Comparison of ENCODE assay signal across 8 cellular contexts in genomic region chr21:25562660-25563059, GRCh38. TPM values are rescaled to one million over a fixed set of nuclear protein-coding genes. Genes with fewer than 3 reads are reported as not detected.
DNase-seq lines count a peak whose midpoint lies in the region; ATAC-seq lines count a peak whose summit lies in the region.

No MANE protein-coding gene starts in this region.

- H3K4me3 ChIP-seq in iPS-18a (ENCODE audit: low read length), result peak overlapping the region; percentile 50
- peak overlapping the region; percentile 53 to 77 (median 72) for H3K4me3 ChIP-seq in subcutaneous abdominal adipose tissue (ENCODE audit: low read depth in 1 of 5, low read length in 5 of 5)

- H3K27ac ChIP-seq in iPS-18a (ENCODE audit: low read length) (no peak overlapping the region), subcutaneous abdominal adipose tissue (ENCODE audit: low read depth, low read length) (no peak overlapping the region)

- peaks cover 62% of the 10 kb centered on the region for H3K36me3 Mint-ChIP-seq in activated CD4-positive, alpha-beta T cell treated with anti-CD3 and anti-CD28 coated beads, Interleukin-2, amount 10 ng/mL, durations not matched to agents 24 days and 14 days (ENCODE audit: low read depth)
- H3K36me3 Mint-ChIP-seq in activated T-helper 17 cell treated with anti-CD3 and anti-CD28 coated beads, Interleukin-2, amount 50 U/mL, for 72 hours (ENCODE audit: low read depth), result peaks cover 79% of the 10 kb centered on the region

- H3K4me3 Mint-ChIP-seq in activated CD4-positive, alpha-beta T cell treated with anti-CD3 and anti-CD28 coated beads, Interleukin-2, amount 10 ng/mL, durations not matched to agents 24 days and 14 days, result peak overlapping the region; percentile 90
- H3K4me3 Mint-ChIP-seq in activated T-helper 17 cell treated with anti-CD3 and anti-CD28 coated beads, Interleukin-2, amount 50 U/mL, for 72 hours, result peak overlapping the region; percentile 88

- ATAC-seq in activated T-helper 17 cell treated with anti-CD3 and anti-CD28 coated beads, Interleukin-2, amount 50 U/mL, for 72 hours (replicated peaks), result no peak

- peaks cover 8% of the 10 kb centered on the region for H3K9me3 Mint-ChIP-seq in activated CD4-positive, alpha-beta T cell treated with anti-CD3 and anti-CD28 coated beads, Interleukin-2, amount 10 ng/mL, durations not matched to agents 24 days and 14 days
- peaks cover 3% of the 10 kb centered on the region for H3K9me3 Mint-ChIP-seq in activated T-helper 17 cell treated with anti-CD3 and anti-CD28 coated beads, Interleukin-2, amount 50 U/mL, for 72 hours

- H3K36me3 ChIP-seq in iPS-18a (ENCODE audit: control insufficient read depth, low read depth, low read length) (no peaks in the 10 kb centered on the region), subcutaneous abdominal adipose tissue (ENCODE audit: control insufficient read depth in 5 of 5, insufficient read depth in 5 of 5, low read length in 5 of 5) (peaks cover 2 to 19% (median 14%) of the 10 kb centered on the region in 5 donors)

- no peaks in the 10 kb centered on the region for H3K9me3 ChIP-seq in iPS-18a (ENCODE audit: control insufficient read depth, low read depth, low read length)
- no peaks in the 10 kb centered on the region for H3K9me3 ChIP-seq in subcutaneous abdominal adipose tissue (ENCODE audit: control insufficient read depth in 5 of 5, low read length in 5 of 5)

- H3K9ac ChIP-seq in iPS-18a (ENCODE audit: low read length) (peak overlapping the region; percentile 41), subcutaneous abdominal adipose tissue (ENCODE audit: low read length in 5 of 5) (peak overlapping the region in 3 of 5 donors; percentile 62 to 70 (median 66))

- intact Hi-C loops in activated CD4-positive, alpha-beta T cell treated with anti-CD3 and anti-CD28 coated beads, Interleukin-2, amount 10 ng/mL, durations not matched to agents 24 days and 14 days (cut with micrococcal nuclease), result loop anchor here (1.0 kb wide), 1 partner anchor 11 kb away; no protein-coding TSS in a partner anchor

- H3K27ac Mint-ChIP-seq in activated CD4-positive, alpha-beta T cell treated with anti-CD3 and anti-CD28 coated beads, Interleukin-2, amount 10 ng/mL, durations not matched to agents 24 days and 14 days, result peak overlapping the region; percentile 99
- peak overlapping the region; percentile 90 for H3K27ac Mint-ChIP-seq in activated T-helper 17 cell treated with anti-CD3 and anti-CD28 coated beads, Interleukin-2, amount 50 U/mL, for 72 hours

- peak; percentile 69 for DNase-seq in activated CD4-positive, alpha-beta T cell treated with anti-CD3 and anti-CD28 coated beads, Interleukin-2, amount 10 ng/mL, durations not matched to agents 24 days and 14 days
- DNase-seq in activated CD4-positive, alpha-beta T cell treated with anti-CD3 and anti-CD28 coated beads, Interleukin-2, amount 50 U/mL, for 1 hour, result no peak
- DNase-seq in NCI-H748 treated with DMSO at 0.1 percent for 48 hours (lab: John Stamatoyannopoulos, UW) (no peak), NCI-H128 (lab: John Stamatoyannopoulos, UW; ENCODE audit: unreplicated experiment) (no peak)
- no peak for DNase-seq in stimulated activated CD4-positive, alpha-beta T cell treated with anti-CD3 and anti-CD28 coated beads, Interleukin-12 subunit alpha, Interleukin-12 subunit beta, amount 100 ng/mL, for 4 hours

- no peaks in the 10 kb centered on the region for H3K4me1 ChIP-seq in iPS-18a (ENCODE audit: control insufficient read depth, low read depth, low read length)
- H3K4me1 ChIP-seq in subcutaneous abdominal adipose tissue (ENCODE audit: control insufficient read depth in 5 of 5, insufficient read depth in 5 of 5, low read length in 5 of 5), result peaks cover 3 to 29% (median 18%) of the 10 kb centered on the region in 5 donors

- peaks cover 36% of the 10 kb centered on the region for H3K27me3 ChIP-seq in iPS-18a (ENCODE audit: control insufficient read depth, insufficient read depth, low read length)
- H3K27me3 ChIP-seq in subcutaneous abdominal adipose tissue (ENCODE audit: control insufficient read depth in 5 of 5, insufficient read depth in 4 of 5, low read length in 5 of 5), result no peaks in the 10 kb centered on the region

- H3K27me3 Mint-ChIP-seq in activated CD4-positive, alpha-beta T cell treated with anti-CD3 and anti-CD28 coated beads, Interleukin-2, amount 10 ng/mL, durations not matched to agents 24 days and 14 days, result peaks cover 2% of the 10 kb centered on the region
- H3K27me3 Mint-ChIP-seq in activated T-helper 17 cell treated with anti-CD3 and anti-CD28 coated beads, Interleukin-2, amount 50 U/mL, for 72 hours, result no peaks in the 10 kb centered on the region

- peaks cover 52% of the 10 kb centered on the region for H3K4me1 Mint-ChIP-seq in activated CD4-positive, alpha-beta T cell treated with anti-CD3 and anti-CD28 coated beads, Interleukin-2, amount 10 ng/mL, durations not matched to agents 24 days and 14 days
- H3K4me1 Mint-ChIP-seq in activated T-helper 17 cell treated with anti-CD3 and anti-CD28 coated beads, Interleukin-2, amount 50 U/mL, for 72 hours, result peaks cover 31% of the 10 kb centered on the region

RNA-seq across cellular contexts. Expression of gene MRPL39, which starts 44.6 kb away (rescaled TPM):
- total RNA-seq in activated CD4-positive, alpha-beta T cell treated with anti-CD3 and anti-CD28 coated beads, Interleukin-2, amount 10 ng/mL, durations not matched to agents 24 days and 14 days, result 63.2 and 66.0 TPM in 2 replicates
- total RNA-seq in activated T-helper 17 cell treated with anti-CD3 and anti-CD28 coated beads, Interleukin-2, amount 50 U/mL, for 72 hours, result 10 to 100 TPM; 43.5 to 55.7 TPM
